7 cellular contexts compared by ENCODE assay signal in the genomic region with DNA sequence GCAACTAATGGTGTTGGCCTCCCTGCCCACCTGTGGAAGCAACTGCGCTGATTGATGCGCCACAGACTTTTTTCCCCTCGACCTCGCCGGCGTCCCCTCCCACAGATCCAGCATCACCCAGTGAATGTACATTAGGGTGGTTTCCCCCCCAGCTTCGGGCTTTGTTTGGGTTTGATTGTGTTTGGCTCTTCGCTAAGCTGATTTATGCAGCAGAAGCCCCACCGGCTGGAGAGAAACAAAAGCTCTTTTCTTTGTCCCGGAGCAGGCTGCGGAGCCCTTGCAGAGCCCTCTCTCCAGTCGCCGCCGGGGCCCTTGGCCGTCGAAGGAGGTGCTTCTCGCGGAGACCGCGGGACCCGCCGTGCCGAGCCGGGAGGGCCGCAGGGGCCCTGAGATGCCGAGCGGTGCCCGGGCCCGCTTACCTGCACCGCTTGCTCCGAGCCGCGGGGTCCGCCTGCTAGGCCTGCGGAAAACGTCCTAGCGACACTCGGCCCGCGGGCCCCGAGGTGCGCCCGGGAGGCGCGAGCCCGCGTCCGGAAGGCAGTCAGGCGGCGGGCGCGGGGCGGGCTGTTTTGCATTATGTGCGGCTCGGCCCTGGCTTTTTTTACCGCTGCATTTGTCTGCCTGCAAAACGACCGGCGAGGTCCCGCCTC. TPM values are rescaled to one million over a fixed set of nuclear protein-coding genes. Genes with fewer than 3 reads are reported as not detected.
DNase-seq lines count a peak whose midpoint lies in the region; ATAC-seq, FAIRE-seq and TF ChIP-seq lines count a peak whose summit lies in the region.

No MANE protein-coding gene starts in this region.

- H2BK20ac ChIP-seq in IMR-90 (ENCODE audit: low read depth, low read length), result no peak overlapping the region

- H3K27ac ChIP-seq in IMR-90 (ENCODE audit: insufficient read depth, low read length), result peak overlapping the region; percentile 64
- H3K27ac ChIP-seq in fibroblast of lung (ENCODE audit: insufficient read depth, low read length), result peak overlapping the region; percentile 90

- ATAC-seq in GM21619 (IDR thresholded peaks at IDR 0.05; ENCODE audit: unreplicated experiment) (peak; percentile 14), IMR-90 (ENCODE audit: low read depth) (peak; percentile 2; the same call in 1 of the 2 replicates)
- peak; percentile 37 for ATAC-seq in activated CD8-positive, alpha-beta T cell treated with anti-CD3 and anti-CD28 coated beads for 36 hours
- peak in 1 of 2 donors; percentile 23 for ATAC-seq in naive thymus-derived CD8-positive, alpha-beta T cell

- no peak for TF ChIP-seq POLR2A in IMR-90 (IDR thresholded peaks at IDR 0.05; ENCODE audit: low read depth, low read length)

- no peak for TF ChIP-seq RAD21 in IMR-90 (IDR thresholded peaks at IDR 0.05; ENCODE audit: low read length)

- TF ChIP-seq CTCF in GM12875 (IDR thresholded peaks at IDR 0.05; ENCODE audit: borderline replicate concordance, insufficient read depth, low read depth, low read length) (no peak), IMR-90 (conservative IDR thresholded peaks at IDR 0.05; ENCODE audit: low read depth, low read length) (no peak), fibroblast of lung (conservative IDR thresholded peaks at IDR 0.05 in 1 of 2, IDR thresholded peaks at IDR 0.05 in 1 of 2; ENCODE audit: low read depth in 1 of 2, low read length in 2 of 2) (no peak)
- no peak for TF ChIP-seq CTCF in activated CD8-positive, alpha-beta T cell treated with anti-CD3 and anti-CD28 coated beads for 36 hours (IDR thresholded peaks at IDR 0.05)

- no peak overlapping the region for H2BK15ac ChIP-seq in IMR-90 (ENCODE audit: low read depth, low read length)

- no peak for FAIRE-seq in urothelium cell line (lab: Jason Lieb, UNC)

- no peaks in the 10 kb centered on the region for H3K79me2 ChIP-seq in fibroblast of lung (ENCODE audit: control insufficient read depth, insufficient read depth, low read length)

- H4K8ac ChIP-seq in IMR-90 (ENCODE audit: low read depth in 2 of 2, low read length in 2 of 2), result peak overlapping the region in 1 of 2 experiments; percentile 59; a peak in 1 of 4 replicates

- no peak overlapping the region for H3K27ac Mint-ChIP-seq in activated CD8-positive, alpha-beta T cell treated with anti-CD3 and anti-CD28 coated beads for 36 hours
- H3K27ac Mint-ChIP-seq in naive thymus-derived CD8-positive, alpha-beta T cell, result no peak overlapping the region

- H3K9me3 ChIP-seq in IMR-90 (ENCODE audit: control insufficient read depth, insufficient read depth, low read length) (no peaks in the 10 kb centered on the region), fibroblast of lung (ENCODE audit: control insufficient read depth, insufficient read depth, low read depth, low read length) (no peaks in the 10 kb centered on the region)

- H3K9ac ChIP-seq in IMR-90 (ENCODE audit: low read depth, low read length) (peak overlapping the region; percentile 76), fibroblast of lung (ENCODE audit: insufficient read depth, low read length) (peak overlapping the region; percentile 71)

- H2BK120ac ChIP-seq in IMR-90 (ENCODE audit: low read depth, low read length), result peak overlapping the region; percentile 53; the same call in 1 of the 2 replicates

- in situ Hi-C loops in IMR-90 (cut with MboI; ENCODE audit: low sequenced_read_pairs), result no loop called here

- no peak overlapping the region for H2AK5ac ChIP-seq in IMR-90 (ENCODE audit: low read depth, low read length)

- H3K27me3 ChIP-seq in IMR-90 (ENCODE audit: control insufficient read depth, insufficient read depth, low read length) (no peaks in the 10 kb centered on the region), fibroblast of lung (ENCODE audit: control insufficient read depth, insufficient read depth, low read length) (no peaks in the 10 kb centered on the region)

- H4K5ac ChIP-seq in IMR-90 (ENCODE audit: low read depth, low read length), result peak overlapping the region; percentile 79

- H3K4me3 Mint-ChIP-seq in activated CD8-positive, alpha-beta T cell treated with anti-CD3 and anti-CD28 coated beads for 36 hours, result peak overlapping the region; percentile 63
- peak overlapping the region; percentile 60 to 88 (median 82) for H3K4me3 Mint-ChIP-seq in naive thymus-derived CD8-positive, alpha-beta T cell

- H3K4me2 ChIP-seq in IMR-90 (ENCODE audit: low read depth, low read length), result peak overlapping the region; percentile 93
- peak overlapping the region; percentile 97 for H3K4me2 ChIP-seq in fibroblast of lung (ENCODE audit: extremely low read depth, insufficient read depth, low read length)

- H3K4me3 ChIP-seq in GM12875 (ENCODE audit: low read depth, low read length) (peak overlapping the region; percentile 50), IMR-90 (ENCODE audit: insufficient read depth, low read depth, low read length) (peak overlapping the region; percentile 51), fibroblast of lung (replicated peaks in 1 of 4; ENCODE audit: control extremely low read depth in 1 of 4, insufficient read depth in 1 of 4, low read depth in 3 of 4, low read length in 4 of 4) (peak overlapping the region; percentile 64 to 84 (median 73))

- H4K20me1 ChIP-seq in IMR-90 (ENCODE audit: insufficient read depth, low read length) (no peaks in the 10 kb centered on the region), fibroblast of lung (ENCODE audit: control insufficient read depth, extremely low read depth, insufficient read depth, low read length) (no peaks in the 10 kb centered on the region)

- H3K18ac ChIP-seq in IMR-90 (ENCODE audit: low read depth, low read length), result peak overlapping the region; percentile 68; the same call in 1 of the 2 replicates

- no peaks in the 10 kb centered on the region for H3K9me1 ChIP-seq in IMR-90 (ENCODE audit: insufficient read depth, low read length)

- CTCF ChIA-PET in IMR-90 (lab: Yijun Ruan, JAX), result interaction anchor here (0.9 to 1.4 kb wide), 2 partner anchors 9 to 14 kb away, joined by 3 read pairs; no protein-coding TSS in a partner anchor
- CTCF ChIA-PET in activated CD8-positive, alpha-beta T cell treated with anti-CD3 and anti-CD28 coated beads for 36 hours (lab: Charles Lee), result no interaction called here

- 0 out of 2 replicates have a peak overlapping the region, but pooled peaks have one; percentile 55 for H3K56ac ChIP-seq in IMR-90 (ENCODE audit: extremely low read depth, insufficient read depth, low read length)

- peak overlapping the region; percentile 75 for H3K4ac ChIP-seq in IMR-90 (ENCODE audit: low read depth, low read length)

- peak overlapping the region; percentile 32; the same call in 1 of the 2 replicates for H3K23ac ChIP-seq in IMR-90 (ENCODE audit: low read depth, low read length)

- 1% methylated on average over 20 of the region's 60 CpGs; no CpG with 5 or more reads in 1 of the 2 experiments for WGBS in IMR-90 (ENCODE audit: extremely low coverage in 2 of 2, insufficient read length in 1 of 2), 2 experiments

- no peaks in the 10 kb centered on the region for H3K79me1 ChIP-seq in IMR-90 (ENCODE audit: low read depth in 1 of 2, low read length in 2 of 2)

- no peaks in the 10 kb centered on the region for H3K9me3 Mint-ChIP-seq in activated CD8-positive, alpha-beta T cell treated with anti-CD3 and anti-CD28 coated beads for 36 hours
- H3K9me3 Mint-ChIP-seq in naive thymus-derived CD8-positive, alpha-beta T cell, result peaks cover 0 to 2% (median 0%) of the 10 kb centered on the region in 9 donors

- intact Hi-C loops in IMR-90 (cut with micrococcal nuclease), result loop anchor here (5.0 kb wide), 3 partner anchors 76 to 619 kb away; no protein-coding TSS in a partner anchor
- intact Hi-C loops in activated CD8-positive, alpha-beta T cell treated with anti-CD3 and anti-CD28 coated beads for 36 hours (cut with micrococcal nuclease), result no loop called here

- peaks cover 2% of the 10 kb centered on the region; the same call in 1 of the 2 replicates for H3K36me3 ChIP-seq in IMR-90 (ENCODE audit: control insufficient read depth, insufficient read depth, low read length)
- H3K36me3 ChIP-seq in fibroblast of lung (ENCODE audit: control insufficient read depth, insufficient read depth, low read length), result no peaks in the 10 kb centered on the region

- no peaks in the 10 kb centered on the region for H3K36me3 Mint-ChIP-seq in activated CD8-positive, alpha-beta T cell treated with anti-CD3 and anti-CD28 coated beads for 36 hours (ENCODE audit: low read depth)
- H3K36me3 Mint-ChIP-seq in naive thymus-derived CD8-positive, alpha-beta T cell, result peaks cover 0 to 7% (median 5%) of the 10 kb centered on the region in 3 donors

- no peak overlapping the region for H2BK5ac ChIP-seq in IMR-90 (ENCODE audit: low read depth, low read length, poor library complexity, severe bottlenecking)

- dilution Hi-C loops in IMR-90 (cut with HindIII; ENCODE audit: low sequenced_read_pairs, unreplicated experiment), result no loop called here

- H2AK9ac ChIP-seq in IMR-90 (replicated peaks; ENCODE audit: low read depth, low read length, poor library complexity), result no peak overlapping the region

- H4K91ac ChIP-seq in IMR-90 (ENCODE audit: insufficient read depth, low read depth, low read length), result peak overlapping the region; percentile 21; the same call in 1 of the 2 replicates

- H3K14ac ChIP-seq in IMR-90 (replicated peaks; ENCODE audit: low read depth, low read length), result 0 out of 2 replicates have a peak overlapping the region, but pooled peaks have one; percentile 27

- H3K4me1 Mint-ChIP-seq in activated CD8-positive, alpha-beta T cell treated with anti-CD3 and anti-CD28 coated beads for 36 hours (ENCODE audit: low read depth), result peaks cover 18% of the 10 kb centered on the region
- peaks cover 12 to 27% (median 22%) of the 10 kb centered on the region in 4 donors for H3K4me1 Mint-ChIP-seq in naive thymus-derived CD8-positive, alpha-beta T cell

- POLR2A ChIA-PET in IMR-90 (lab: Charles Lee; ENCODE audit: unreplicated experiment), result interaction anchor here (0.6 kb wide), 1 partner anchor 29 kb away, joined by 3 read pairs; no protein-coding TSS in a partner anchor
- POLR2A ChIA-PET in activated CD8-positive, alpha-beta T cell treated with anti-CD3 and anti-CD28 coated beads for 36 hours (lab: Charles Lee), result no interaction called here
- POLR2A ChIA-PET in naive thymus-derived CD8-positive, alpha-beta T cell (lab: Charles Lee), result no interaction called here

- H3K4me1 ChIP-seq in IMR-90 (ENCODE audit: control insufficient read depth, insufficient read depth, low read length) (peaks cover 2% of the 10 kb centered on the region; the same call in 1 of the 2 replicates), fibroblast of lung (ENCODE audit: control insufficient read depth, extremely low read depth, insufficient read depth, low read length) (peaks cover 5% of the 10 kb centered on the region)

- peak overlapping the region; percentile 98 for H2AFZ ChIP-seq in IMR-90 (replicated peaks; ENCODE audit: low read length, poor library complexity)
- peak overlapping the region; percentile 23 for H2AFZ ChIP-seq in fibroblast of lung (ENCODE audit: low read length)

- BruUV-seq in IMR-90 (replicated peaks; lab: Mats Ljungman, UMichigan), result no TSS peak

- peaks cover 51% of the 10 kb centered on the region for H3K27me3 Mint-ChIP-seq in activated CD8-positive, alpha-beta T cell treated with anti-CD3 and anti-CD28 coated beads for 36 hours
- H3K27me3 Mint-ChIP-seq in naive thymus-derived CD8-positive, alpha-beta T cell, result peaks cover 25 to 62% (median 34%) of the 10 kb centered on the region in 5 donors

- DNase-seq in IMR-90 (peak; percentile 18), fibroblast of lung (ENCODE audit: low read depth in 2 of 2) (peak; percentile 36 to 48), urothelium cell line (ENCODE audit: low spot score) (peak; percentile 25)
- DNase-seq in activated CD8-positive, alpha-beta T cell treated with anti-CD3 and anti-CD28 coated beads for 36 hours, result peak; percentile 50
- peak in 2 of 10 donors; percentile 3 to 11 for DNase-seq in naive thymus-derived CD8-positive, alpha-beta T cell

RNA-seq across cellular contexts. Expression of gene ITGB8, which starts 0.7 kb away (rescaled TPM):
- total RNA-seq in IMR-90 (2012; rRNA removed), result 10.2 and 10.8 TPM in 2 replicates
- polyA plus RNA-seq in IMR-90 (2012; rRNA removed), result 1.9 and 2.6 TPM in 2 replicates
- 1.6 and 1.7 TPM in 2 replicates for polyA plus RNA-seq in IMR-90 (2012; cell fraction: cytosol; rRNA removed)
- polyA plus RNA-seq in IMR-90 (2012; cell fraction: nucleus; rRNA removed; ENCODE audit: low replicate concordance), result 4.3 and 10.5 TPM in 2 replicates
- total RNA-seq in activated CD8-positive, alpha-beta T cell treated with anti-CD3 and anti-CD28 coated beads for 36 hours, result not detected
- total RNA-seq in fibroblast of lung, result 41.6 and 100 TPM in 2 replicates
- polyA plus RNA-seq in fibroblast of lung, result 3.8 and 10.8 TPM in 2 replicates
- 2.1 and 5.3 TPM in 2 replicates for polyA plus RNA-seq in fibroblast of lung (2012)
- polyA minus RNA-seq in fibroblast of lung (ENCODE audit: low replicate concordance), result 1.3 and 13.3 TPM in 2 replicates
- total RNA-seq in naive thymus-derived CD8-positive, alpha-beta T cell, result not detected
- not detected for polyA plus RNA-seq in naive thymus-derived CD8-positive, alpha-beta T cell

Comparison
In these comparisons a context has a peak if more than half of its experiments do, and no peak if none do; other contexts are left out.
1. RNA of gene ITGB8, which starts 0.7 kb away (total RNA-seq): 41.6 to 100 TPM in fibroblast of lung and 10.2 to 10.8 TPM in IMR-90; not detected in naive thymus-derived CD8-positive, alpha-beta T cell and not detected in activated CD8-positive, alpha-beta T cell treated with anti-CD3 and anti-CD28 coated beads for 36 hours; every median in the first group is over 10 times any median in the second.
2. Peak in every context shown above with its lines, with median percentiles within 50 percentile points of each other: H3K4me3 ChIP-seq.